In genomic region chr14:21978184-21978998, GRCh38 we compare ENCODE assay signal across 8 cellular contexts.
DNase-seq lines count a peak whose midpoint lies in the region; ATAC-seq, FAIRE-seq and TF ChIP-seq lines count a peak whose summit lies in the region.

No MANE protein-coding gene starts in this region.

- peak; percentile 52 for ATAC-seq in GM21360 (IDR thresholded peaks at IDR 0.05; ENCODE audit: unreplicated experiment)
- no peak for ATAC-seq in PC-3
- ATAC-seq in GM21528 (IDR thresholded peaks at IDR 0.05; ENCODE audit: low FRiP score, unreplicated experiment) = no peak

- H3K27me3 ChIP-seq in PC-3 (ENCODE audit: low read length) (peaks cover 29% of the 10 kb centered on the region), small intestine (ENCODE audit: control insufficient read depth in 2 of 2, insufficient read depth in 2 of 2, low read length in 2 of 2) (no peaks in the 10 kb centered on the region)

- intact Hi-C loops in PC-3 (cut with micrococcal nuclease) = no loop called here
- intact Hi-C loops in activated T-helper 2 cell treated with anti-CD3 and anti-CD28 coated beads, Interferon-gamma antibody, Interleukin-2, Interleukin-4, amounts not matched to agents 10 μg/mL and 5 μg/mL and 100 μg/mL, durations not matched to agents 14 hours and 24 hours and 36 hours (cut with micrococcal nuclease) = loop anchor here (5.0 kb wide), 1 partner anchor 61 kb away; no protein-coding TSS in a partner anchor
- intact Hi-C loops in head of caudate nucleus (cut with DNase I) = no loop called here

- H4K20me1 ChIP-seq in PC-3 (ENCODE audit: low read length) = no peaks in the 10 kb centered on the region

- peaks cover 11% of the 10 kb centered on the region for H3K27me3 Mint-ChIP-seq in activated T-helper 2 cell treated with anti-CD3 and anti-CD28 coated beads, Interferon-gamma antibody, Interleukin-2, Interleukin-4, amounts not matched to agents 10 μg/mL and 5 μg/mL and 100 μg/mL, durations not matched to agents 14 hours and 24 hours and 36 hours (ENCODE audit: low read depth)

- H3K27ac ChIP-seq in PC-3 (ENCODE audit: low read length) = no peak overlapping the region
- H3K27ac ChIP-seq in small intestine (ENCODE audit: low read depth in 1 of 2, low read length in 1 of 2) = no peak overlapping the region

- H3K4me1 ChIP-seq in PC-3 (ENCODE audit: insufficient read depth, low read length) (no peaks in the 10 kb centered on the region), small intestine (ENCODE audit: control insufficient read depth in 2 of 2, insufficient read depth in 1 of 2, low read depth in 1 of 2, low read length in 1 of 2) (no peaks in the 10 kb centered on the region)

- H3K36me3 ChIP-seq in PC-3 (ENCODE audit: low read depth, low read length) (no peaks in the 10 kb centered on the region), small intestine (ENCODE audit: control insufficient read depth in 2 of 2, insufficient read depth in 2 of 2, low read length in 2 of 2) (no peaks in the 10 kb centered on the region)

- no peaks in the 10 kb centered on the region for H3F3A ChIP-seq in PC-3 (ENCODE audit: low read length, unreplicated experiment)

- H3K27ac Mint-ChIP-seq in activated T-helper 2 cell treated with anti-CD3 and anti-CD28 coated beads, Interferon-gamma antibody, Interleukin-2, Interleukin-4, amounts not matched to agents 10 μg/mL and 5 μg/mL and 100 μg/mL, durations not matched to agents 14 hours and 24 hours and 36 hours = peak overlapping the region; percentile 69

- H3K79me2 ChIP-seq in PC-3 (ENCODE audit: low read length) = no peaks in the 10 kb centered on the region

- BruUV-seq in PC-3 (replicated peaks; lab: Mats Ljungman, UMichigan) = no TSS peak

- POLR2A ChIA-PET in PC-3 (lab: Charles Lee; ENCODE audit: unreplicated experiment) = no interaction called here

- no peak overlapping the region for H2AFZ ChIP-seq in PC-3 (ENCODE audit: low read length)

- 41 to 45% (median 44%) methylated on average over 11 of the region's 11 CpGs for WGBS in small intestine, 3 donors

- H3K36me3 Mint-ChIP-seq in activated T-helper 2 cell treated with anti-CD3 and anti-CD28 coated beads, Interferon-gamma antibody, Interleukin-2, Interleukin-4, amounts not matched to agents 10 μg/mL and 5 μg/mL and 100 μg/mL, durations not matched to agents 14 hours and 24 hours and 36 hours (ENCODE audit: low read depth) = no peaks in the 10 kb centered on the region

- DNase-seq in CMK (ENCODE audit: low read depth) (peak; percentile 12), PC-3 (peak; percentile 62), head of caudate nucleus (peak in 32 of 42 donors; percentile 7 to 74 (median 34)), small intestine (peak; percentile 28), occipital lobe (lab: John Stamatoyannopoulos, UW) (no peak)
- peak; percentile 58 for DNase-seq in activated T-helper 2 cell treated with anti-CD3 and anti-CD28 coated beads, Interferon-gamma antibody, Interleukin-2, Interleukin-4, amounts not matched to agents 10 μg/mL and 5 μg/mL and 100 μg/mL, durations not matched to agents 14 hours and 24 hours and 36 hours (ENCODE audit: low spot score)

- no peaks in the 10 kb centered on the region for H3K9me3 ChIP-seq in PC-3 (ENCODE audit: low read length)
- no peaks in the 10 kb centered on the region for H3K9me3 ChIP-seq in small intestine (ENCODE audit: control insufficient read depth, low read depth)

- peak overlapping the region; percentile 78 for H3K4me3 Mint-ChIP-seq in activated T-helper 2 cell treated with anti-CD3 and anti-CD28 coated beads, Interferon-gamma antibody, Interleukin-2, Interleukin-4, amounts not matched to agents 10 μg/mL and 5 μg/mL and 100 μg/mL, durations not matched to agents 14 hours and 24 hours and 36 hours (ENCODE audit: low read depth)

- H3K4me1 Mint-ChIP-seq in activated T-helper 2 cell treated with anti-CD3 and anti-CD28 coated beads, Interferon-gamma antibody, Interleukin-2, Interleukin-4, amounts not matched to agents 10 μg/mL and 5 μg/mL and 100 μg/mL, durations not matched to agents 14 hours and 24 hours and 36 hours (ENCODE audit: low read depth) = peaks cover 26% of the 10 kb centered on the region

- H3K9me3 Mint-ChIP-seq in activated T-helper 2 cell treated with anti-CD3 and anti-CD28 coated beads, Interferon-gamma antibody, Interleukin-2, Interleukin-4, amounts not matched to agents 10 μg/mL and 5 μg/mL and 100 μg/mL, durations not matched to agents 14 hours and 24 hours and 36 hours = no peaks in the 10 kb centered on the region

- H3K9ac ChIP-seq in PC-3 (ENCODE audit: low read length) = no peak overlapping the region

- FAIRE-seq in small intestine (lab: Jason Lieb, UNC) = no peak

- no peak overlapping the region for H3K4me3 ChIP-seq in PC-3 (ENCODE audit: low read length)
- no peak overlapping the region for H3K4me3 ChIP-seq in small intestine (ENCODE audit: low read depth in 1 of 2, low read length in 2 of 2)

- CTCF ChIA-PET in PC-3 (lab: Charles Lee) = interaction anchor here (0.6 to 1.1 kb wide), 4 partner anchors 10 to 497 kb away, joined by 3 to 5 read pairs (median 4); no protein-coding TSS in a partner anchor

- H3K9me2 ChIP-seq in PC-3 (replicated peaks; ENCODE audit: low read length) = no peaks in the 10 kb centered on the region

- no peak overlapping the region for H3K4me2 ChIP-seq in PC-3 (ENCODE audit: low read length)

- peak; percentile 90 for TF ChIP-seq CTCF in PC-3 (conservative IDR thresholded peaks at IDR 0.05; ENCODE audit: low read depth, low read length)
